Comparison of ENCODE assay signal across 8 cellular contexts in genomic region chr17:42609814-42610801, GRCh38. TPM values are rescaled to one million over a fixed set of nuclear protein-coding genes. Genes with fewer than 3 reads are reported as not detected.
DNase-seq lines count a peak whose midpoint lies in the region; ATAC-seq, FAIRE-seq and TF ChIP-seq lines count a peak whose summit lies in the region.
"Not testable (repeated sequence)": the region's sequence is repeated elsewhere in the genome, so short reads cannot be mapped to it uniquely, and the experiment has no call there.

No MANE protein-coding gene starts in this region.

- not testable (repeated sequence) for H3K27me3 Mint-ChIP-seq in T-cell; activated naive CD8-positive, alpha-beta T cell treated with anti-CD3 and anti-CD28 coated beads, Interleukin-2, amount 10 ng/mL, durations not matched to agents 7 days and 5 days

- peak overlapping the region; percentile 98 for H3K4me3 ChIP-seq in ACC112 (ENCODE audit: low read depth, low read length)
- peak overlapping the region; percentile 99 for H3K4me3 ChIP-seq in Jurkat, Clone E6-1 (ENCODE audit: low read length)
- H3K4me3 ChIP-seq in fibroblast of mammary gland (ENCODE audit: control insufficient read depth, low read depth, low read length) = peak overlapping the region; percentile 89
- peak overlapping the region; percentile 98 for H3K4me3 ChIP-seq in mesendoderm (ENCODE audit: low read length)
- peak overlapping the region; percentile 68 to 82 for H3K4me3 ChIP-seq in small intestine (ENCODE audit: low read depth in 1 of 2, low read length in 2 of 2)

- H3K23ac ChIP-seq in mesendoderm (ENCODE audit: low read length) = peak overlapping the region; percentile 89

- not testable (repeated sequence) for H4K8ac ChIP-seq in mesendoderm (ENCODE audit: low read depth, low read length)

- not testable (repeated sequence) for TF ChIP-seq CTCF in fibroblast of mammary gland (conservative IDR thresholded peaks at IDR 0.05; ENCODE audit: control insufficient read depth, insufficient read depth, low read depth, low read length)

- H3K9me3 Mint-ChIP-seq in T-cell; activated naive CD8-positive, alpha-beta T cell treated with anti-CD3 and anti-CD28 coated beads, Interleukin-2, amount 10 ng/mL, durations not matched to agents 7 days and 5 days: not testable (repeated sequence)

- ATAC-seq in T-cell (replicated peaks in 1 of 4); activated naive CD8-positive, alpha-beta T cell treated with anti-CD3 and anti-CD28 coated beads, Interleukin-2, amount 10 ng/mL, durations not matched to agents 7 days and 5 days (ENCODE audit: low read depth): not testable (repeated sequence)

- H3K36me3 ChIP-seq in ACC112 (ENCODE audit: insufficient read depth, low read length) (peaks cover 11% of the 10 kb centered on the region), mesendoderm (ENCODE audit: control insufficient read depth, insufficient read depth, low read length) (peaks cover 18% of the 10 kb centered on the region), small intestine (ENCODE audit: control insufficient read depth in 2 of 2, insufficient read depth in 2 of 2, low read length in 2 of 2) (peaks cover 4 to 12% of the 10 kb centered on the region in 2 donors)

- peak; percentile 75 for FAIRE-seq in GM19239 (lab: Jason Lieb, UNC)
- FAIRE-seq in small intestine (lab: Jason Lieb, UNC) = not testable (repeated sequence)

- WGBS in mesendoderm (ENCODE audit: extremely low coverage, insufficient coverage, low lambda C conversion rate) = no CpG with 5 or more reads among the region's 42 CpGs
- WGBS in small intestine, 3 donors = 5 to 13% (median 12%) methylated on average over 27 to 35 of the region's 42 CpGs

- H3K4me1 Mint-ChIP-seq in T-cell = peaks cover 35 to 41% (median 38%) of the 10 kb centered on the region in 3 donors
- H3K4me1 Mint-ChIP-seq in activated naive CD8-positive, alpha-beta T cell treated with anti-CD3 and anti-CD28 coated beads, Interleukin-2, amount 10 ng/mL, durations not matched to agents 7 days and 5 days = peaks cover 30% of the 10 kb centered on the region

- H3K27ac Mint-ChIP-seq in T-cell = peak overlapping the region; percentile 99 to 100
- H3K27ac Mint-ChIP-seq in activated naive CD8-positive, alpha-beta T cell treated with anti-CD3 and anti-CD28 coated beads, Interleukin-2, amount 10 ng/mL, durations not matched to agents 7 days and 5 days = peak overlapping the region; percentile 94

- peak overlapping the region; percentile 76 for H3K4ac ChIP-seq in mesendoderm (ENCODE audit: low read depth, low read length)

- POLR2A ChIA-PET in T-cell (lab: Charles Lee) = interaction anchor here (0.5 to 1.0 kb wide), 6 partner anchors 32 to 1043 kb away, joined by 3 to 6 read pairs (median 4); partner anchors contain the start of gene VPS25 (in 1 of the 2)
- POLR2A ChIA-PET in activated naive CD8-positive, alpha-beta T cell treated with anti-CD3 and anti-CD28 coated beads, Interleukin-2, amount 10 ng/mL, durations not matched to agents 7 days and 5 days (lab: Charles Lee) = interaction anchor here (0.7 to 3.1 kb wide), 17 partner anchors 9 to 751 kb away, joined by 3 to 40 read pairs (median 5); partner anchors contain the start of genes BECN1, CCR10, PLEKHH3 and PSMC3IP

- not testable (repeated sequence) for H2AK5ac ChIP-seq in mesendoderm (ENCODE audit: low read length)

- H3K18ac ChIP-seq in mesendoderm (ENCODE audit: low read length) = peak overlapping the region; percentile 51

- H2BK15ac ChIP-seq in mesendoderm (replicated peaks; ENCODE audit: low read depth) = not testable (repeated sequence)

- H2BK120ac ChIP-seq in mesendoderm (ENCODE audit: low read depth, low read length) = not testable (repeated sequence)

- peak overlapping the region; percentile 91 for H3K56ac ChIP-seq in mesendoderm (ENCODE audit: low read length)

- peak overlapping the region; percentile 63 for H3K27ac ChIP-seq in ACC112 (ENCODE audit: low read depth, low read length)
- peak overlapping the region; percentile 71 for H3K27ac ChIP-seq in mesendoderm (ENCODE audit: low read depth, low read length)
- peak overlapping the region; percentile 57 to 83 for H3K27ac ChIP-seq in small intestine (ENCODE audit: low read depth in 1 of 2, low read length in 1 of 2)

- H3K4me3 Mint-ChIP-seq in T-cell = peak overlapping the region; percentile 98 to 100 (median 99)
- H3K4me3 Mint-ChIP-seq in activated naive CD8-positive, alpha-beta T cell treated with anti-CD3 and anti-CD28 coated beads, Interleukin-2, amount 10 ng/mL, durations not matched to agents 7 days and 5 days = peak overlapping the region; percentile 98

- CTCF ChIA-PET in T-cell (lab: Charles Lee) = interaction anchor here in 1 of 2 donors (0.9 to 2.6 kb wide), 2 partner anchors 32 to 66 kb away, joined by 3 to 22 read pairs; partner anchors contain the start of gene PSMC3IP

- H2BK5ac ChIP-seq in mesendoderm (ENCODE audit: low read length) = peak overlapping the region; percentile 89

- peaks cover 15% of the 10 kb centered on the region for H3K79me1 ChIP-seq in mesendoderm (ENCODE audit: low read length)

- H3K9ac ChIP-seq in mesendoderm (ENCODE audit: low read length) = peak overlapping the region; percentile 99

- H3K79me2 ChIP-seq in ACC112 (ENCODE audit: control insufficient read depth, insufficient read depth, low read length, unreplicated experiment) = peaks cover 49% of the 10 kb centered on the region
- H3K79me2 ChIP-seq in mesendoderm (ENCODE audit: control insufficient read depth, insufficient read depth, low read length) = peaks cover 21% of the 10 kb centered on the region

- H4K5ac ChIP-seq in mesendoderm (ENCODE audit: low read length) = not testable (repeated sequence)

- not testable (repeated sequence) for H3K27me3 ChIP-seq in ACC112 (ENCODE audit: insufficient read depth, low read length); mesendoderm (ENCODE audit: insufficient read depth, low read length, poor library complexity); small intestine (ENCODE audit: control insufficient read depth in 2 of 2, insufficient read depth in 2 of 2, low read length in 2 of 2)

- H2AFZ ChIP-seq in ACC112 (ENCODE audit: low read length, unreplicated experiment) = peak overlapping the region; percentile 20

- H3K36me3 Mint-ChIP-seq in T-cell = peaks cover 32% of the 10 kb centered on the region
- H3K36me3 Mint-ChIP-seq in activated naive CD8-positive, alpha-beta T cell treated with anti-CD3 and anti-CD28 coated beads, Interleukin-2, amount 10 ng/mL, durations not matched to agents 7 days and 5 days = peaks cover 15% of the 10 kb centered on the region

- DNase-seq in GM19239 (ENCODE audit: insufficient read length, low spot score); Jurkat, Clone E6-1 (ENCODE audit: low read depth, low spot score); activated naive CD8-positive, alpha-beta T cell treated with anti-CD3 and anti-CD28 coated beads, Interleukin-2, amount 10 ng/mL, durations not matched to agents 7 days and 5 days; fibroblast of mammary gland (ENCODE audit: low read depth): not testable (repeated sequence)
- DNase-seq in T-cell (peak in 12 of 34 experiments; percentile 1 to 12 (median 3)), mesendoderm (peak; percentile 50), small intestine (peak; percentile 22)

- not testable (repeated sequence) for H3K4me1 ChIP-seq in ACC112 (ENCODE audit: control insufficient read depth, insufficient read depth, low read length, unreplicated experiment); mesendoderm (ENCODE audit: control insufficient read depth, low read depth, low read length); small intestine (ENCODE audit: control insufficient read depth in 2 of 2, insufficient read depth in 1 of 2, low read depth in 1 of 2, low read length in 1 of 2)

- H3K4me2 ChIP-seq in mesendoderm (ENCODE audit: low read length) = peak overlapping the region; percentile 91

- not testable (repeated sequence) for H3K9me3 ChIP-seq in small intestine (ENCODE audit: control insufficient read depth, low read depth)

RNA-seq across cellular contexts. Expression of gene TUBG1, which starts 0.6 kb away (rescaled TPM):
- polyA plus RNA-seq in Jurkat, Clone E6-1 (2012; ENCODE audit: insufficient read depth, insufficient read length) = 231 TPM
- 10 to 100 TPM in 3 of 5 donors, 1 to 10 TPM in 2; 6.5 to 18.9 (median 16.2) TPM for total RNA-seq in T-cell
- total RNA-seq in activated naive CD8-positive, alpha-beta T cell treated with anti-CD3 and anti-CD28 coated beads, Interleukin-2, amount 10 ng/mL, durations not matched to agents 7 days and 5 days = 10 to 100 TPM; 55.6 to 57.6 TPM
- 75.5 TPM for polyA plus RNA-seq in mesendoderm (2013, experiment 1 of 2)
- polyA plus RNA-seq in mesendoderm (2013, experiment 2 of 2) = 75.7 TPM
- polyA plus RNA-seq in small intestine = 10 to 100 TPM; 22.8 to 43.3 (median 24.0) TPM

RNA-seq across cellular contexts. Expression of gene RETREG3, which starts 0.9 kb away (rescaled TPM):
- 13.0 TPM for polyA plus RNA-seq in Jurkat, Clone E6-1 (2012; ENCODE audit: insufficient read depth, insufficient read length)
- 100 to 1,000 TPM in 3 of 5 donors, 10 to 100 TPM in 2; 72.4 to 150 (median 139) TPM for total RNA-seq in T-cell
- total RNA-seq in activated naive CD8-positive, alpha-beta T cell treated with anti-CD3 and anti-CD28 coated beads, Interleukin-2, amount 10 ng/mL, durations not matched to agents 7 days and 5 days = 10 to 100 TPM; 82.2 to 82.3 TPM
- polyA plus RNA-seq in mesendoderm (2013, experiment 1 of 2) = 16.6 TPM
- polyA plus RNA-seq in mesendoderm (2013, experiment 2 of 2) = 16.7 TPM
- polyA plus RNA-seq in small intestine = 10 to 100 TPM in 2 of 3 donors, 1 to 10 TPM in 1; 8.4 to 20.4 (median 13.6) TPM

RNA-seq across cellular contexts. Expression of gene PSMC3IP, which starts 32.6 kb away (rescaled TPM):
- polyA plus RNA-seq in Jurkat, Clone E6-1 (2012; ENCODE audit: insufficient read depth, insufficient read length) = 40.5 TPM
- 1 to 10 TPM; 2.2 to 4.3 (median 3.2) TPM for total RNA-seq in T-cell
- total RNA-seq in activated naive CD8-positive, alpha-beta T cell treated with anti-CD3 and anti-CD28 coated beads, Interleukin-2, amount 10 ng/mL, durations not matched to agents 7 days and 5 days = 10 to 100 TPM; 15.9 to 16.9 TPM
- 26.0 TPM for polyA plus RNA-seq in mesendoderm (2013, experiment 1 of 2)
- 26.0 TPM for polyA plus RNA-seq in mesendoderm (2013, experiment 2 of 2)
- 1 to 10 TPM in 2 of 3 donors, under 1 TPM in 1; 0.89 to 5.1 (median 1.9) TPM for polyA plus RNA-seq in small intestine

RNA-seq across cellular contexts. Expression of gene MLX, which starts 43.2 kb away (rescaled TPM):
- polyA plus RNA-seq in Jurkat, Clone E6-1 (2012; ENCODE audit: insufficient read depth, insufficient read length) = 89.3 TPM
- total RNA-seq in T-cell = 10 to 100 TPM; 31.4 to 68.9 (median 61.2) TPM
- 10 to 100 TPM; 62.9 to 64.9 TPM for total RNA-seq in activated naive CD8-positive, alpha-beta T cell treated with anti-CD3 and anti-CD28 coated beads, Interleukin-2, amount 10 ng/mL, durations not matched to agents 7 days and 5 days
- polyA plus RNA-seq in mesendoderm (2013, experiment 1 of 2) = 47.9 TPM
- 45.7 TPM for polyA plus RNA-seq in mesendoderm (2013, experiment 2 of 2)
- 100 to 1,000 TPM in 2 of 3 donors, 10 to 100 TPM in 1; 58.1 to 144 (median 121) TPM for polyA plus RNA-seq in small intestine

RNA-seq across cellular contexts. Expression of gene COASY, which starts 48.2 kb away (rescaled TPM):
- 84.2 TPM for polyA plus RNA-seq in Jurkat, Clone E6-1 (2012; ENCODE audit: insufficient read depth, insufficient read length)
- 10 to 100 TPM; 43.2 to 79.0 (median 74.9) TPM for total RNA-seq in T-cell
- total RNA-seq in activated naive CD8-positive, alpha-beta T cell treated with anti-CD3 and anti-CD28 coated beads, Interleukin-2, amount 10 ng/mL, durations not matched to agents 7 days and 5 days = 10 to 100 TPM; 83.3 to 98.1 TPM
- 113 TPM for polyA plus RNA-seq in mesendoderm (2013, experiment 1 of 2)
- polyA plus RNA-seq in mesendoderm (2013, experiment 2 of 2) = 116 TPM
- polyA plus RNA-seq in small intestine = 100 to 1,000 TPM in 2 of 3 donors, 10 to 100 TPM in 1; 93.7 to 153 (median 109) TPM
